In the genomic region with DNA sequence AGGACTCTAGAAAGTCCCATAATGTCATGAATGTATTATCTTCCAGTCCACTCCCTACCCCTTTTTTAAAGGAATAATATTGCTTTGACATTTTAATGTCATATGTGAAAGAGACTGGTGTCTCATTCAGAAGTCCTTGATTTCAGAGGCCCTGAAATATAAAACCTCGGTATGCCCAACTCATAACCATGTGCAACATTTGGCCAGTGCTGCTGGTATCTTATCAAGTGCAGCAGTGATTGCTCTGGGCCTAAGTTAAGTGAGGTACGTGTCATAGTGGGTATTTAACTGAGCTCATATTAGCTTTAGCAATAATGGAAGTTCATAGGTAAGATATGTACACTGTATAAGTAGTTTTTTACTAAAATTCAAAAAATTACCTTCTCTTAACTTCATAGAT, we compare ENCODE assay signal across 18 cellular contexts. TPM values are rescaled to one million over a fixed set of nuclear protein-coding genes. Genes with fewer than 3 reads are reported as not detected.
DNase-seq lines count a peak whose midpoint lies in the region; ATAC-seq and TF ChIP-seq lines count a peak whose summit lies in the region.
"Had no signal": no experiment of that assay in that cellular context is flagged by ENCODE, and none has a peak within 500 bp of the region (broad histone marks: within the 10 kb centered on the region; RNA-seq: fewer than 3 reads in every experiment).

No MANE protein-coding gene starts in this region.

- 51 to 58% (median 57%) methylated on average over 2 of the region's 2 CpGs for WGBS in heart left ventricle, 4 donors
- WGBS in psoas muscle, 3 donors, result 36 to 56% (median 39%) methylated on average over 2 of the region's 2 CpGs

- H3K27me3 ChIP-seq in heart left ventricle, result no peaks in the 10 kb centered on the region
- H3K27me3 ChIP-seq in left ventricle myocardium inferior (ENCODE audit: low read depth), result no peaks in the 10 kb centered on the region
- no peaks in the 10 kb centered on the region for H3K27me3 ChIP-seq in psoas muscle (ENCODE audit: insufficient read depth in 3 of 3, low read length in 2 of 3)

- ATAC-seq in heart left ventricle (peak in 3 of 4 donors; percentile 61 to 78 (median 71)), left ventricle myocardium superior (peak; percentile 76), psoas muscle (peak in 3 of 4 donors; percentile 59 to 64 (median 62)), GM21529 (IDR thresholded peaks at IDR 0.05; ENCODE audit: unreplicated experiment) (no peak), GM21786 (IDR thresholded peaks at IDR 0.05; ENCODE audit: unreplicated experiment) (no peak)
- ATAC-seq: HCT116 had no signal

- H3K36me3 ChIP-seq in heart left ventricle (no peaks in the 10 kb centered on the region), left ventricle myocardium inferior (no peaks in the 10 kb centered on the region), psoas muscle (ENCODE audit: insufficient read depth in 1 of 2, low read depth in 1 of 2) (no peaks in the 10 kb centered on the region)

- H3K4me1 ChIP-seq in heart left ventricle, result peaks cover 0 to 4% (median 0%) of the 10 kb centered on the region in 12 donors
- H3K4me1 ChIP-seq in left ventricle myocardium inferior, result peaks cover 8% of the 10 kb centered on the region
- peaks cover 9% of the 10 kb centered on the region for H3K4me1 ChIP-seq in psoas muscle

- H3K4me3 ChIP-seq in heart left ventricle (no peak overlapping the region), left ventricle myocardium inferior (no peak overlapping the region), psoas muscle (no peak overlapping the region)
- H3K4me3 ChIP-seq: GM23248 had no signal

- TF ChIP-seq CTCF in heart left ventricle (IDR thresholded peaks at IDR 0.05), result no peak
- no peak for TF ChIP-seq CTCF in left ventricle myocardium inferior (IDR thresholded peaks at IDR 0.05; ENCODE audit: borderline replicate concordance)
- TF ChIP-seq CTCF in psoas muscle (IDR thresholded peaks at IDR 0.05), result no peak

- H3K9me3 ChIP-seq in heart left ventricle, result no peaks in the 10 kb centered on the region
- H3K9me3 ChIP-seq in left ventricle myocardium inferior (replicated peaks), result no peaks in the 10 kb centered on the region
- no peaks in the 10 kb centered on the region for H3K9me3 ChIP-seq in psoas muscle

- intact Hi-C loops in heart left ventricle (cut with DNase I), result no loop called here
- intact Hi-C loops in left ventricle myocardium inferior (cut with micrococcal nuclease), result no loop called here
- intact Hi-C loops in left ventricle myocardium superior (cut with micrococcal nuclease), result no loop called here
- intact Hi-C loops in psoas muscle (cut with DNase I), result no loop called here

- TF ChIP-seq POLR2A in heart left ventricle (IDR thresholded peaks at IDR 0.05), result no peak

- H3K27ac ChIP-seq in heart left ventricle, result no peak overlapping the region
- no peak overlapping the region for H3K27ac ChIP-seq in left ventricle myocardium inferior (replicated peaks)
- no peak overlapping the region for H3K27ac ChIP-seq in psoas muscle
- H3K27ac ChIP-seq: GM23248 had no signal

- DNase-seq in heart left ventricle, result no peak
- DNase-seq in left ventricle myocardium inferior, result no peak
- DNase-seq in left ventricle myocardium superior, result no peak
- DNase-seq in psoas muscle, result no peak
- no peak for DNase-seq in NCI-H2107 treated with DMSO at 0.1 percent for 48 hours (lab: John Stamatoyannopoulos, UW; ENCODE audit: unreplicated experiment)
- DNase-seq: C1 segment of cervical spinal cord; Calu3; CD4-positive, alpha-beta memory T cell; COR-L47; DMS53; DMS79 treated with DMSO at 0.1 percent for 48 hours; GF-D8; GM23248; H9; HFFc6 had no signal

RNA-seq across cellular contexts. Expression of a gene that starts 14.7 kb away (rescaled TPM):
- total RNA-seq in heart left ventricle, result 10 to 100 TPM in 4 of 9 donors, 1 to 10 TPM in 5; 6.0 to 13.7 (median 9.8) TPM
- polyA plus RNA-seq in heart left ventricle, result 10 to 100 TPM; 10.2 to 12.8 TPM
- total RNA-seq in left ventricle myocardium inferior, result 8.1 TPM
- 11.2 TPM for total RNA-seq in left ventricle myocardium superior
- total RNA-seq in psoas muscle, result 1 to 10 TPM; 4.8 to 6.9 (median 6.4) TPM
- polyA plus RNA-seq in psoas muscle, result 10 to 100 TPM; 16.0 to 20.6 (median 16.6) TPM

RNA-seq across cellular contexts. Expression of a gene that starts 39.9 kb away (rescaled TPM):
- total RNA-seq in heart left ventricle, result 1 to 10 TPM; 2.1 to 4.7 (median 2.6) TPM
- 1 to 10 TPM; 1.4 to 6.7 TPM for polyA plus RNA-seq in heart left ventricle
- total RNA-seq in left ventricle myocardium inferior, result 3.4 TPM
- 3.5 TPM for total RNA-seq in left ventricle myocardium superior
- 1 to 10 TPM in 1 of 4 donors, under 1 TPM in 3; 0.69 to 1.4 (median 0.87) TPM for total RNA-seq in psoas muscle
- 1 to 10 TPM in 2 of 3 donors, under 1 TPM in 1; 0.96 to 1.9 (median 1.4) TPM for polyA plus RNA-seq in psoas muscle

RNA-seq across cellular contexts. Expression of a gene that starts 40.1 kb away (rescaled TPM):
- total RNA-seq in heart left ventricle, result 10 to 100 TPM; 20.3 to 35.7 (median 24.7) TPM
- 10 to 100 TPM; 10.3 to 19.0 TPM for polyA plus RNA-seq in heart left ventricle
- 37.5 TPM for total RNA-seq in left ventricle myocardium inferior
- 39.1 TPM for total RNA-seq in left ventricle myocardium superior
- total RNA-seq in psoas muscle, result 10 to 100 TPM; 14.9 to 19.9 (median 17.6) TPM
- 10 to 100 TPM in 2 of 3 donors, 1 to 10 TPM in 1; 7.9 to 24.6 (median 10.9) TPM for polyA plus RNA-seq in psoas muscle

Comparison
In these comparisons a context has a peak if more than half of its experiments do, and no peak if none do; other contexts are left out.
1. ATAC-seq: peak in heart left ventricle (3 of 4), left ventricle myocardium superior (single experiment) and psoas muscle (3 of 4); none in GM21529 (single experiment) and GM21786 (single experiment).